In the genomic region with DNA sequence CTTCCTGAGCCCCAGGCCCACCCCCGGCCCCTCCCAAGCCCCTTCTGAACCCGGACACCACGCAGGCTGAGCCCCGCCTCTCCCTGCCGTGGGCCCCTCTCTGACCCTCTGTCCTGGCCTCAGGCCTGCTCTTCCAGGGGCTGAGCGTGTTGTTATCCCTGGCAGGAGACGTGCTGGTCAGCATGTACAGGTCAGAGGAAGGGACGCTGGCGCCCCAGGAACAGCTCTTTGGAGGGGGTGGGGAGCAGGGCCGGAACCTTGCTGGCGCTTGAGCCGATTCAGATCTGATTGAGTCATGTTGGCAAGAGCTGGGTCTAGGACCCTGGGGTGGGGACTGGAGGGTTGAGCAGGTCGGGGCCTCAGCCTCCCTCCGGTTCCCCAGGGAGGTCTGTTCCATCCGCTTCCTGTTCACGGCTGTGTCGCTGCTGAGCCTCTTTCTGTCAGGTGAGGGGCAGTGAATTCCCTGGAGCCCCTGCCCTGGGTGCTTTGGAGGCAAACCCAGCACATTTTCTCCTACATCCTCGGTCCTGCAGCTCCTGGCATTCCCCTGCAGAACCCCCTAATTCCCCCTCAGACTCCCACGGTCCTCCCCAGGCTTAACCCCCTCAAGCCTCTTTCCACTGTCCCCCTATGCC, we compare ENCODE assay signal across 8 cellular contexts. TPM values are rescaled to one million over a fixed set of nuclear protein-coding genes. Genes with fewer than 3 reads are reported as not detected.
A peak's percentile ranks its signal among the peaks of the same experiment; 100 is the strongest.
DNase-seq lines count a peak whose midpoint lies in the region; ATAC-seq and TF ChIP-seq lines count a peak whose summit lies in the region.

No MANE protein-coding gene starts in this region.

- WGBS in suprapubic skin, result 13% methylated on average over 8 of the region's 19 CpGs

- TF ChIP-seq CTCF in VCaP (conservative IDR thresholded peaks at IDR 0.05) (peak; percentile 60), suprapubic skin (IDR thresholded peaks at IDR 0.05) (peak; percentile 11 to 16)

- H3K27me3 ChIP-seq in effector memory CD4-positive, alpha-beta T cell (replicated peaks; ENCODE audit: control insufficient read depth, insufficient read depth, low read length, poor library complexity, severe bottlenecking), result no peaks in the 10 kb centered on the region
- no peaks in the 10 kb centered on the region for H3K27me3 ChIP-seq in suprapubic skin

- TF ChIP-seq EP300 in suprapubic skin (IDR thresholded peaks at IDR 0.05), result no peak

- H3K4me3 ChIP-seq in effector memory CD4-positive, alpha-beta T cell (ENCODE audit: insufficient read depth, low read depth, low read length, poor library complexity, severe bottlenecking), result peak overlapping the region; percentile 44
- peak overlapping the region; percentile 61 for H3K4me3 ChIP-seq in suprapubic skin

- H3K4me1 ChIP-seq in effector memory CD4-positive, alpha-beta T cell (ENCODE audit: control insufficient read depth, insufficient read depth, low read length, poor library complexity, severe bottlenecking), result peaks cover 38% of the 10 kb centered on the region
- peaks cover 38% of the 10 kb centered on the region for H3K4me1 ChIP-seq in suprapubic skin

- peak overlapping the region; percentile 83 for H3K27ac ChIP-seq in VCaP
- H3K27ac ChIP-seq in effector memory CD4-positive, alpha-beta T cell (ENCODE audit: insufficient read depth, low read length, poor library complexity, severe bottlenecking), result no peak overlapping the region
- no peak overlapping the region for H3K27ac ChIP-seq in suprapubic skin

- ATAC-seq in HG02759 (IDR thresholded peaks at IDR 0.05; ENCODE audit: unreplicated experiment), result no peak

- DNase-seq in activated CD4-positive, alpha-beta T cell treated with anti-CD3 and anti-CD28 coated beads for 4 hours, result peak; percentile 24 to 26
- DNase-seq in activated CD4-positive, alpha-beta T cell treated with anti-CD3 and anti-CD28 coated beads, Interleukin-2, amount 50 U/mL, for 4 hours, result no peak
- DNase-seq in NCI-H146 treated with DMSO at 0.1 percent for 48 hours (lab: John Stamatoyannopoulos, UW; ENCODE audit: unreplicated experiment), result peak; percentile 72
- no peak for DNase-seq in effector memory CD4-positive, alpha-beta T cell
- peak; percentile 94 for DNase-seq in mesenteric fat pad (ENCODE audit: low spot score)
- peak in 1 of 2 donors; percentile 75 for DNase-seq in suprapubic skin (ENCODE audit: low spot score in 2 of 2)

- H3K36me3 ChIP-seq in effector memory CD4-positive, alpha-beta T cell (ENCODE audit: control insufficient read depth, insufficient read depth, low read length), result no peaks in the 10 kb centered on the region
- no peaks in the 10 kb centered on the region for H3K36me3 ChIP-seq in suprapubic skin

- no peak for TF ChIP-seq POLR2A in suprapubic skin (IDR thresholded peaks at IDR 0.05)

- no peaks in the 10 kb centered on the region for H3K9me3 ChIP-seq in effector memory CD4-positive, alpha-beta T cell (ENCODE audit: control insufficient read depth, low read length)
- no peaks in the 10 kb centered on the region for H3K9me3 ChIP-seq in suprapubic skin

RNA-seq across cellular contexts. Expression of a gene that starts 1.9 kb away (rescaled TPM):
- total RNA-seq in mesenteric fat pad (2.2 TPM), suprapubic skin (under 1 TPM in 1 of 4 donors, not detected in 3; 0.89 TPM)

RNA-seq across cellular contexts. Expression of a gene that starts 47.2 kb away (rescaled TPM):
- total RNA-seq in mesenteric fat pad (126 TPM), suprapubic skin (100 to 1,000 TPM in 2 of 4 donors, 10 to 100 TPM in 2; 43.3 to 238 (median 103) TPM)

RNA-seq across cellular contexts. Expression of a gene that starts 47.2 kb away (rescaled TPM):
- 73.4 TPM for total RNA-seq in mesenteric fat pad
- 10 to 100 TPM; 21.6 to 38.7 (median 32.7) TPM for total RNA-seq in suprapubic skin

Comparison
In these comparisons a context has a peak if more than half of its experiments do, and no peak if none do; other contexts are left out.
1. DNase-seq: peak in activated CD4-positive, alpha-beta T cell treated with anti-CD3 and anti-CD28 coated beads for 4 hours (2 of 2), NCI-H146 treated with DMSO at 0.1 percent for 48 hours (single experiment) and mesenteric fat pad (single experiment); none in activated CD4-positive, alpha-beta T cell treated with anti-CD3 and anti-CD28 coated beads, Interleukin-2, amount 50 U/mL, for 4 hours (0 of 2) and effector memory CD4-positive, alpha-beta T cell (0 of 3).